In genomic region chr6:23547851-23548250, GRCh38 we compare ENCODE assay signal across 13 cellular contexts.
A peak's percentile ranks its signal among the peaks of the same experiment; 100 is the strongest.
DNase-seq lines count a peak whose midpoint lies in the region; ATAC-seq, FAIRE-seq and TF ChIP-seq lines count a peak whose summit lies in the region.
"Had no signal": no experiment of that assay in that cellular context is flagged by ENCODE, and none has a peak within 500 bp of the region (broad histone marks: within the 10 kb centered on the region; RNA-seq: fewer than 3 reads in every experiment).

No MANE protein-coding gene starts in this region.

- POLR2A ChIA-PET in HepG2 (lab: Yijun Ruan, JAX), result no interaction called here

- no peak overlapping the region for H3K4me2 ChIP-seq in HepG2 (ENCODE audit: low read depth, low read length)
- H3K4me2 ChIP-seq: BLaER1 treated with 17β-estradiol and CSF1 and Interleukin-3, amounts not matched to agents 10 nM and 100 nM had no signal

- in situ Hi-C loops in HepG2 (cut with HindIII; ENCODE audit: extremely low pct_ligation_motif_present, low pct_unique_long_range_greater_than_20kb), result no loop called here

- TF ChIP-seq EP300 in HepG2 (IDR thresholded peaks at IDR 0.05; ENCODE audit: low read depth in 2 of 2, low read length in 2 of 2) (no peak), HepG2 (CRISPR knock-in tag; IDR thresholded peaks at IDR 0.05; ENCODE audit: borderline replicate concordance) (no peak)

- intact Hi-C loops in HepG2 (cut with micrococcal nuclease; ENCODE audit: unreplicated experiment), result loop anchor here (1.0 to 5.0 kb wide), 2 partner anchors 111 to 659 kb away; no protein-coding TSS in a partner anchor
- intact Hi-C loops in natural killer cell (cut with micrococcal nuclease), result no loop called here

- TF ChIP-seq RAD21 in HepG2 (CRISPR knock-in tag; IDR thresholded peaks at IDR 0.05), result no peak

- no peaks in the 10 kb centered on the region for H3K4me1 Mint-ChIP-seq in natural killer cell

- H3K4me3 ChIP-seq in adipocyte (ENCODE audit: low read length), result no peak overlapping the region
- H3K4me3 ChIP-seq in HepG2 (replicated peaks in 1 of 3; ENCODE audit: insufficient read depth in 1 of 3, low read depth in 2 of 3, low read length in 3 of 3), result no peak overlapping the region
- H3K4me3 ChIP-seq: BLaER1 treated with 17β-estradiol and CSF1 and Interleukin-3, amounts not matched to agents 10 nM and 100 nM had no signal

- FAIRE-seq in HepG2 (lab: Jason Lieb, UNC), result peak; percentile 66
- FAIRE-seq in H54 (lab: Jason Lieb, UNC), result no peak

- H3K27me3 ChIP-seq in adipocyte (replicated peaks; ENCODE audit: control insufficient read depth, insufficient read depth, low read length), result no peaks in the 10 kb centered on the region
- no peaks in the 10 kb centered on the region for H3K27me3 ChIP-seq in HepG2 (ENCODE audit: control insufficient read depth in 1 of 2, insufficient read depth in 2 of 2, low read length in 2 of 2)
- H3K27me3 ChIP-seq: BLaER1 treated with 17β-estradiol and CSF1 and Interleukin-3, amounts not matched to agents 10 nM and 100 nM had no signal

- TF ChIP-seq CTCF in HepG2 (CRISPR knock-in tag; IDR thresholded peaks at IDR 0.05) (peak; percentile 41), natural killer cell (IDR thresholded peaks at IDR 0.05) (no peak)

- H3K9ac ChIP-seq in adipocyte (ENCODE audit: low read length), result no peak overlapping the region
- H3K9ac ChIP-seq in HepG2 (ENCODE audit: insufficient read depth, low read depth, low read length), result no peak overlapping the region
- H3K9ac ChIP-seq: BLaER1 treated with 17β-estradiol and CSF1 and Interleukin-3, amounts not matched to agents 10 nM and 100 nM had no signal

- no peak for TF ChIP-seq POLR2A in HepG2 (IDR thresholded peaks at IDR 0.05; ENCODE audit: insufficient read depth in 1 of 2, low read depth in 2 of 2, low read length in 2 of 2)
- TF ChIP-seq POLR2A in H54 (IDR thresholded peaks at IDR 0.05; ENCODE audit: low read depth, low read length), result no peak

- H3K79me2 ChIP-seq in HepG2 (ENCODE audit: insufficient read depth, low read length), result no peaks in the 10 kb centered on the region

- ATAC-seq in HepG2 (peak; percentile 91), natural killer cell (no peak)
- ATAC-seq: activated CD8-positive, alpha-beta T cell treated with anti-CD3 and anti-CD28 coated beads for 36 hours had no signal

- BruUV-seq in HepG2 (replicated peaks; lab: Mats Ljungman, UMichigan), result no TSS peak

- H3K36me3 Mint-ChIP-seq in natural killer cell, result no peaks in the 10 kb centered on the region

- H3K36me3 ChIP-seq in adipocyte (ENCODE audit: control insufficient read depth, insufficient read depth, low read length, severe bottlenecking), result no peaks in the 10 kb centered on the region
- no peaks in the 10 kb centered on the region for H3K36me3 ChIP-seq in HepG2 (replicated peaks in 1 of 2; ENCODE audit: control insufficient read depth in 1 of 2, insufficient read depth in 2 of 2, low read length in 2 of 2)
- H3K36me3 ChIP-seq: BLaER1 treated with 17β-estradiol and CSF1 and Interleukin-3, amounts not matched to agents 10 nM and 100 nM had no signal

- H3K9me3 ChIP-seq in adipocyte (ENCODE audit: control insufficient read depth, low read length), result no peaks in the 10 kb centered on the region
- H3K9me3 ChIP-seq in HepG2 (ENCODE audit: low read length), result no peaks in the 10 kb centered on the region; the same call in 1 of the 2 replicates
- H3K9me3 ChIP-seq: BLaER1 treated with 17β-estradiol and CSF1 and Interleukin-3, amounts not matched to agents 10 nM and 100 nM had no signal

- WGBS in HepG2 (ENCODE audit: low lambda C conversion rate), result 4% methylated on average over 1 of the region's 1 CpG

- CTCF ChIA-PET in HepG2 (lab: Yijun Ruan, JAX; ENCODE audit: low intra/inter-chr PET ratio, low total read pairs), result no interaction called here

- no peak overlapping the region for H3K4me3 Mint-ChIP-seq in natural killer cell
- H3K4me3 Mint-ChIP-seq: activated CD8-positive, alpha-beta T cell treated with anti-CD3 and anti-CD28 coated beads for 36 hours; activated naive CD4-positive, alpha-beta T cell treated with anti-CD3 and anti-CD28 coated beads for 36 hours had no signal

- H3K27ac Mint-ChIP-seq in natural killer cell, result no peak overlapping the region
- H3K27ac Mint-ChIP-seq: activated CD8-positive, alpha-beta T cell treated with anti-CD3 and anti-CD28 coated beads for 36 hours; activated naive CD4-positive, alpha-beta T cell treated with anti-CD3 and anti-CD28 coated beads for 36 hours had no signal

- no peaks in the 10 kb centered on the region for H4K20me1 ChIP-seq in HepG2 (ENCODE audit: insufficient read depth, low read length)
- H4K20me1 ChIP-seq: BLaER1 treated with 17β-estradiol and CSF1 and Interleukin-3, amounts not matched to agents 10 nM and 100 nM had no signal

- no peak overlapping the region for H2AFZ ChIP-seq in HepG2 (ENCODE audit: low read length)

- H3K4me1 ChIP-seq in adipocyte (ENCODE audit: control insufficient read depth, insufficient read depth, low read length), result no peaks in the 10 kb centered on the region
- no peaks in the 10 kb centered on the region for H3K4me1 ChIP-seq in HepG2 (ENCODE audit: insufficient read depth, low read length)

- DNase-seq in COLO829 (ENCODE audit: low spot score) (peak; percentile 37), HuH-7.5 (ENCODE audit: low spot score) (peak; percentile 8), adipocyte (ENCODE audit: low read depth) (peak; percentile 19), HepG2 (ENCODE audit: low spot score) (peak; percentile 3), natural killer cell (no peak), UCSD-AML1 (lab: John Stamatoyannopoulos, UW; ENCODE audit: unreplicated experiment) (no peak), H54 (ENCODE audit: insufficient read length, low spot score) (no peak), hepatic stellate cell (ENCODE audit: low spot score) (no peak)
- DNase-seq: activated CD8-positive, alpha-beta T cell treated with anti-CD3 and anti-CD28 coated beads for 36 hours; activated naive CD4-positive, alpha-beta T cell treated with anti-CD3 and anti-CD28 coated beads for 36 hours; posterior cingulate gyrus; stimulated activated naive CD4-positive, alpha-beta T cell had no signal

- H3K9me3 Mint-ChIP-seq in natural killer cell, result peaks cover 7 to 21% of the 10 kb centered on the region in 2 donors
- H3K9me3 Mint-ChIP-seq: activated naive CD4-positive, alpha-beta T cell treated with anti-CD3 and anti-CD28 coated beads for 36 hours had no signal

- no peaks in the 10 kb centered on the region for H3K27me3 Mint-ChIP-seq in natural killer cell (ENCODE audit: low read depth in 2 of 2)

- no peak overlapping the region for H3K27ac ChIP-seq in HepG2 (ENCODE audit: extremely low read length, insufficient read depth, low read length)
- H3K27ac ChIP-seq: BLaER1 treated with 17β-estradiol and CSF1 and Interleukin-3, amounts not matched to agents 10 nM and 100 nM had no signal

TF ChIP-seq in HepG2, 621 proteins besides CTCF, POLR2A, EP300 and RAD21 (continues in another document):
- no peak for TF ChIP-seq TEF (CRISPR knock-in tag; IDR thresholded peaks at IDR 0.05)
- no peak for TF ChIP-seq ZBTB33 (CRISPR knock-in tag; IDR thresholded peaks at IDR 0.05)
- TF ChIP-seq ZNF841 (CRISPR knock-in tag; IDR thresholded peaks at IDR 0.05; ENCODE audit: borderline replicate concordance), result no peak
- no peak for TF ChIP-seq THAP9 (CRISPR knock-in tag; IDR thresholded peaks at IDR 0.05; ENCODE audit: borderline replicate concordance)

Comparison
In these comparisons a context has a peak if more than half of its experiments do, and no peak if none do; other contexts are left out.
1. DNase-seq: peak in COLO829 (single experiment), HuH-7.5 (single experiment), adipocyte (single experiment) and HepG2 (single experiment); none in natural killer cell (single experiment), UCSD-AML1 (single experiment), H54 (single experiment) and hepatic stellate cell (single experiment).